Comparison of ENCODE assay signal across 11 cellular contexts in genomic region chr18:57434177-57434535, GRCh38. TPM values are rescaled to one million over a fixed set of nuclear protein-coding genes. Genes with fewer than 3 reads are reported as not detected.
A peak's percentile ranks its signal among the peaks of the same experiment; 100 is the strongest.
DNase-seq lines count a peak whose midpoint lies in the region; ATAC-seq and FAIRE-seq lines count a peak whose summit lies in the region.
"Had no signal": no experiment of that assay in that cellular context is flagged by ENCODE, and none has a peak within 500 bp of the region (broad histone marks: within the 10 kb centered on the region; RNA-seq: fewer than 3 reads in every experiment).

No MANE protein-coding gene starts in this region.

- H3K9ac ChIP-seq in iPS-15b (ENCODE audit: low read depth, low read length) (no peak overlapping the region), stomach smooth muscle (ENCODE audit: low read length in 2 of 2) (no peak overlapping the region)

- H3K4me1 ChIP-seq in iPS-15b (ENCODE audit: control insufficient read depth, insufficient read depth, low read length) = peaks cover 28% of the 10 kb centered on the region
- peaks cover 37% of the 10 kb centered on the region for H3K4me1 ChIP-seq in stomach smooth muscle (ENCODE audit: control insufficient read depth, insufficient read depth, low read length)

- H3K9me3 Mint-ChIP-seq in activated naive CD4-positive, alpha-beta T cell treated with anti-CD3 and anti-CD28 coated beads for 36 hours = peaks cover under 1% of the 10 kb centered on the region

- H3K4me1 Mint-ChIP-seq in activated naive CD4-positive, alpha-beta T cell treated with anti-CD3 and anti-CD28 coated beads for 36 hours (ENCODE audit: low read depth) = peaks cover 55% of the 10 kb centered on the region

- intact Hi-C loops in activated naive CD4-positive, alpha-beta T cell treated with anti-CD3 and anti-CD28 coated beads for 36 hours (cut with micrococcal nuclease) = loop anchor here (2.0 to 5.0 kb wide), 2 partner anchors 795 to 1838 kb away; partner anchors contain the start of genes RAX and TXNL1

- DNase-seq in activated naive CD4-positive, alpha-beta T cell treated with anti-CD3 and anti-CD28 coated beads for 36 hours = no peak
- DNase-seq in activated naive CD4-positive, alpha-beta T cell (lab: John Stamatoyannopoulos, UW) = no peak
- peak; percentile 52 for DNase-seq in OCI-M1 (lab: John Stamatoyannopoulos, UW)
- no peak for DNase-seq in RCC 7860 (ENCODE audit: low spot score)
- DNase-seq: RPMI8226 had no signal

- CTCF ChIA-PET in activated naive CD4-positive, alpha-beta T cell treated with anti-CD3 and anti-CD28 coated beads for 36 hours (lab: Charles Lee) = no interaction called here

- peak overlapping the region; percentile 51 for H3K4me3 Mint-ChIP-seq in activated naive CD4-positive, alpha-beta T cell treated with anti-CD3 and anti-CD28 coated beads for 36 hours

- H3K36me3 ChIP-seq in iPS-15b (ENCODE audit: control insufficient read depth, insufficient read depth, low read length) (no peaks in the 10 kb centered on the region), stomach smooth muscle (ENCODE audit: control insufficient read depth in 2 of 2, insufficient read depth in 2 of 2, low read length in 2 of 2) (no peaks in the 10 kb centered on the region)
- H3K36me3 ChIP-seq: adrenal gland, tibial nerve had no signal

- peak overlapping the region; percentile 38 for H3K27ac Mint-ChIP-seq in activated naive CD4-positive, alpha-beta T cell treated with anti-CD3 and anti-CD28 coated beads for 36 hours

- H3K9me3 ChIP-seq in iPS-15b (ENCODE audit: control insufficient read depth, insufficient read depth, low read length) (no peaks in the 10 kb centered on the region), stomach smooth muscle (ENCODE audit: control insufficient read depth in 2 of 2, low read length in 2 of 2) (peaks cover 0 to 5% of the 10 kb centered on the region in 2 donors)
- H3K9me3 ChIP-seq: adrenal gland, tibial nerve had no signal

- ATAC-seq in GM21576 (IDR thresholded peaks at IDR 0.05; ENCODE audit: unreplicated experiment) (no peak), HG03571 (IDR thresholded peaks at IDR 0.05; ENCODE audit: unreplicated experiment) (no peak)

- no peak for FAIRE-seq in RCC 7860 (lab: Jason Lieb, UNC)

- H3K4me3 ChIP-seq in iPS-15b (ENCODE audit: low read depth, low read length) = peak overlapping the region; percentile 67
- H3K4me3 ChIP-seq in stomach smooth muscle (ENCODE audit: low read length in 2 of 2) = peak overlapping the region; percentile 74 to 82

- peaks cover 88% of the 10 kb centered on the region for H3K27me3 Mint-ChIP-seq in activated naive CD4-positive, alpha-beta T cell treated with anti-CD3 and anti-CD28 coated beads for 36 hours (ENCODE audit: low read depth)

- peaks cover 5% of the 10 kb centered on the region for H3K36me3 Mint-ChIP-seq in activated naive CD4-positive, alpha-beta T cell treated with anti-CD3 and anti-CD28 coated beads for 36 hours (ENCODE audit: low read depth)

- H3K27me3 ChIP-seq in iPS-15b (ENCODE audit: control insufficient read depth, insufficient read depth, low read length) (peaks cover 88% of the 10 kb centered on the region), stomach smooth muscle (ENCODE audit: control insufficient read depth in 1 of 2, insufficient read depth in 2 of 2, low read length in 2 of 2) (peaks cover 79 to 91% of the 10 kb centered on the region in 2 donors)

- H3K27ac ChIP-seq in stomach smooth muscle (ENCODE audit: low read length) = no peak overlapping the region
- H3K27ac ChIP-seq: adrenal gland, tibial nerve had no signal

RNA-seq across cellular contexts. Expression of gene ONECUT2, which starts 1.0 kb away (rescaled TPM):
- not detected for total RNA-seq in activated naive CD4-positive, alpha-beta T cell treated with anti-CD3 and anti-CD28 coated beads for 36 hours
